In genomic region chr11:121575963-121576290, GRCh38 we compare ENCODE assay signal across 12 cellular contexts.
DNase-seq lines count a peak whose midpoint lies in the region; ATAC-seq and TF ChIP-seq lines count a peak whose summit lies in the region.
"Had no signal": no experiment of that assay in that cellular context is flagged by ENCODE, and none has a peak within 500 bp of the region (broad histone marks: within the 10 kb centered on the region; RNA-seq: fewer than 3 reads in every experiment).

No MANE protein-coding gene starts in this region.

- H3K27ac ChIP-seq in SU-DHL-6 (ENCODE audit: low read depth, low read length): peak overlapping the region; percentile 59
- H3K27ac ChIP-seq: 22Rv1, suprapubic skin had no signal

- peaks cover 26% of the 10 kb centered on the region for H3K4me1 Mint-ChIP-seq in stimulated activated naive CD8-positive, alpha-beta T cell treated with anti-CD3 and anti-CD28 coated beads, Interleukin-15, amount 100 ng/mL, for 72 hours

- no peak overlapping the region for H3K4me2 ChIP-seq in SU-DHL-6 (ENCODE audit: low read depth, low read length, poor library complexity, severe bottlenecking)
- H3K4me2 ChIP-seq: SK-N-SH had no signal

- no peak overlapping the region for H2AFZ ChIP-seq in SU-DHL-6 (ENCODE audit: low read depth, low read length, severe bottlenecking)

- peak; percentile 22 for ATAC-seq in HG02678 (IDR thresholded peaks at IDR 0.05; ENCODE audit: unreplicated experiment)
- peak; percentile 29 for ATAC-seq in stimulated activated naive CD8-positive, alpha-beta T cell treated with anti-CD3 and anti-CD28 coated beads, Interleukin-15, amount 100 ng/mL, for 72 hours
- ATAC-seq: K562 had no signal

- H3K4me3 Mint-ChIP-seq in stimulated activated naive CD8-positive, alpha-beta T cell treated with anti-CD3 and anti-CD28 coated beads, Interleukin-15, amount 100 ng/mL, for 72 hours: peak overlapping the region in 1 of 2 donors; percentile 10

- no peaks in the 10 kb centered on the region for H4K20me1 ChIP-seq in SU-DHL-6 (ENCODE audit: low read depth, low read length)

- H3F3A ChIP-seq in SU-DHL-6 (ENCODE audit: insufficient read depth): peaks cover 18% of the 10 kb centered on the region

- H3K27me3 ChIP-seq in SU-DHL-6 (ENCODE audit: low read length): no peaks in the 10 kb centered on the region
- H3K27me3 ChIP-seq: suprapubic skin had no signal

- peaks cover 10 to 17% of the 10 kb centered on the region in 2 donors for H3K9me3 Mint-ChIP-seq in stimulated activated naive CD8-positive, alpha-beta T cell treated with anti-CD3 and anti-CD28 coated beads, Interleukin-15, amount 100 ng/mL, for 72 hours

- no peak overlapping the region for H3K9ac ChIP-seq in SU-DHL-6 (ENCODE audit: low read length)
- H3K9ac ChIP-seq: SK-N-SH had no signal

- H3K9me2 ChIP-seq in SU-DHL-6 (replicated peaks; ENCODE audit: insufficient read depth, low read length): no peaks in the 10 kb centered on the region
- H3K9me2 ChIP-seq: SK-N-SH had no signal

- H3K9me3 ChIP-seq in SU-DHL-6 (ENCODE audit: insufficient read depth, low read length): no peaks in the 10 kb centered on the region
- H3K9me3 ChIP-seq: SK-N-SH, suprapubic skin had no signal

- H3K79me2 ChIP-seq in SU-DHL-6 (ENCODE audit: insufficient read depth, low read length): peaks cover 16% of the 10 kb centered on the region

- peaks cover 81% of the 10 kb centered on the region for H3K36me3 ChIP-seq in SU-DHL-6 (ENCODE audit: low read length)
- H3K36me3 ChIP-seq: suprapubic skin had no signal

- H3K27me3 Mint-ChIP-seq in stimulated activated naive CD8-positive, alpha-beta T cell treated with anti-CD3 and anti-CD28 coated beads, Interleukin-15, amount 100 ng/mL, for 72 hours: no peaks in the 10 kb centered on the region

- H3K27ac Mint-ChIP-seq in stimulated activated naive CD8-positive, alpha-beta T cell treated with anti-CD3 and anti-CD28 coated beads, Interleukin-15, amount 100 ng/mL, for 72 hours: peak overlapping the region in 1 of 2 donors; percentile 73

- no peak overlapping the region for H3K4me3 ChIP-seq in SU-DHL-6 (ENCODE audit: insufficient read depth, low read length, poor library complexity, severe bottlenecking)
- H3K4me3 ChIP-seq: K562, suprapubic skin had no signal

- DNase-seq in DMS 273 (lab: John Stamatoyannopoulos, UW; ENCODE audit: unreplicated experiment): peak; percentile 12
- DNase-seq in DMS 273 treated with DMSO at 0.1 percent for 48 hours (lab: John Stamatoyannopoulos, UW): no peak
- no peak for DNase-seq in stimulated activated naive CD8-positive, alpha-beta T cell treated with anti-CD3 and anti-CD28 coated beads, Interleukin-15, amount 100 ng/mL, for 72 hours
- no peak for DNase-seq in NCI-H2196 treated with DMSO at 0.1 percent for 48 hours (lab: John Stamatoyannopoulos, UW; ENCODE audit: unreplicated experiment)
- no peak for DNase-seq in activated effector memory CD4-positive, alpha-beta T cell treated with anti-CD3 and anti-CD28 coated beads, Interleukin-2, amount 50 U/mL, for 16 hours
- DNase-seq in NCI-H2227 (lab: John Stamatoyannopoulos, UW; ENCODE audit: unreplicated experiment): no peak
- DNase-seq: SK-N-SH had no signal

- no peak for TF ChIP-seq CTCF in SU-DHL-6 (IDR thresholded peaks at IDR 0.05; ENCODE audit: insufficient read depth, low read length, poor library complexity, severe bottlenecking)
